In the genomic region with DNA sequence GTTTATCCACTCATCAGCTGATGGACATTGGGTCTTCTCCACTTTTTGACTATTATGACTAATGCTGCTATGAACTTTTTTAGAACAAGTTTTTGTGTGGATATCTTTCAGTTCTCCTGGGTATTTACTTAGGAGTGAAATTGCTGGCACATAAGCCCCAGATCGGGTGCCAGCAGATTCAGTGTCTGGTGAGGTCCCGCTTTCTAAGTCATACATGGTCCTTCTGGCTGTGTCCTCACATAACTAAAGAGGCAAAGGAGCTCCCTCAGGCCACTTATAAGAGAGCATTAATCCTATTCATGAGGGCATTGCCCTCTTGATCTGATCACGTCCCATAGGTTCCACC, we compare ENCODE assay signal across 8 cellular contexts. TPM values are rescaled to one million over a fixed set of nuclear protein-coding genes. Genes with fewer than 3 reads are reported as not detected.
A peak's percentile ranks its signal among the peaks of the same experiment; 100 is the strongest.
DNase-seq lines count a peak whose midpoint lies in the region; ATAC-seq and TF ChIP-seq lines count a peak whose summit lies in the region.

No MANE protein-coding gene starts in this region.

- TF ChIP-seq EP300 in SK-N-SH (IDR thresholded peaks at IDR 0.05; ENCODE audit: borderline replicate concordance in 1 of 2, low read depth in 1 of 2, low read length in 1 of 2), result no peak

- H3K36me3 ChIP-seq in SK-N-SH (replicated peaks in 1 of 2; ENCODE audit: control insufficient read depth in 1 of 2, insufficient read depth in 2 of 2, low read length in 1 of 2) (peaks cover 24 to 29% of the 10 kb centered on the region in 2 experiments), iPS-15b (ENCODE audit: control insufficient read depth, insufficient read depth, low read length) (peaks cover 3% of the 10 kb centered on the region)

- no peaks in the 10 kb centered on the region for H3K9me2 ChIP-seq in SK-N-SH

- H3K4me3 Mint-ChIP-seq in WTC11, result peak overlapping the region; percentile 99

- peak overlapping the region; percentile 91 for H3K4me2 ChIP-seq in SK-N-SH

- peak overlapping the region; percentile 98 for H3K27ac Mint-ChIP-seq in WTC11

- no peaks in the 10 kb centered on the region for H4K20me1 ChIP-seq in SK-N-SH (ENCODE audit: insufficient read depth)

- no peak for DNase-seq in SK-N-SH
- DNase-seq in WTC11 (ENCODE audit: low spot score), result no peak
- DNase-seq in superior temporal gyrus (ENCODE audit: extremely low spot score), result peak; percentile 8
- DNase-seq in RWPE1 (ENCODE audit: low spot score), result no peak
- DNase-seq in NCI-H2196 treated with DMSO at 0.1 percent for 48 hours (lab: John Stamatoyannopoulos, UW; ENCODE audit: unreplicated experiment), result no peak

- H3K27me3 Mint-ChIP-seq in WTC11 (ENCODE audit: low read depth), result peaks cover 12% of the 10 kb centered on the region; the same call in 1 of the 2 replicates

- H3K36me3 Mint-ChIP-seq in WTC11, result peaks cover 25% of the 10 kb centered on the region

- POLR2A ChIA-PET in SK-N-SH (lab: Yijun Ruan, JAX), result interaction anchor here (0.8 to 2.0 kb wide), 7 partner anchors 10 to 139 kb away, joined by 3 to 15 read pairs (median 5); partner anchors contain the start of genes ZNF223, ZNF225 and ZNF227
- POLR2A ChIA-PET in WTC11 (lab: Charles Lee), result interaction anchor here (0.9 to 1.3 kb wide), 2 partner anchors 51 to 52 kb away, joined by 5 to 8 read pairs; partner anchors contain the start of gene ZNF225
- POLR2A ChIA-PET in RWPE1 (lab: Yijun Ruan, JAX; ENCODE audit: low non-redundant PET), result interaction anchor here (0.5 to 0.8 kb wide), 2 partner anchors 11 to 179 kb away, joined by 3 read pairs; no protein-coding TSS in a partner anchor

- ATAC-seq in SK-N-SH treated with all-trans-retinoic acid at 6 μM for 48 hours, result no peak; the same call in 2 of the 3 replicates
- no peak for ATAC-seq in WTC11
- no peak for ATAC-seq in HG03354 (IDR thresholded peaks at IDR 0.05; ENCODE audit: poor library complexity, severe bottlenecking, unreplicated experiment)

- H3K4me1 ChIP-seq in SK-N-SH (ENCODE audit: control insufficient read depth in 1 of 2, insufficient read depth in 2 of 2, low read depth in 1 of 2, low read length in 1 of 2) (peaks cover 0 to 7% of the 10 kb centered on the region in 2 experiments; a peak in 2 of 4 replicates), iPS-15b (ENCODE audit: control insufficient read depth, insufficient read depth, low read length) (no peaks in the 10 kb centered on the region)

- H3K9ac ChIP-seq in SK-N-SH (no peak overlapping the region), iPS-15b (ENCODE audit: low read depth, low read length) (no peak overlapping the region)

- peaks cover 9% of the 10 kb centered on the region for H3K9me3 Mint-ChIP-seq in WTC11

- CTCF ChIA-PET in SK-N-SH (lab: Yijun Ruan, JAX) (interaction anchor here (0.8 to 1.0 kb wide), 2 partner anchors 52 to 84 kb away, joined by 3 read pairs; no protein-coding TSS in a partner anchor), WTC11 (lab: Charles Lee) (interaction anchor here (0.8 to 1.2 kb wide), 4 partner anchors 24 to 336 kb away, joined by 3 to 6 read pairs (median 4); partner anchors contain the start of genes ZNF180 and ZNF227), RWPE1 (lab: Yijun Ruan, JAX) (no interaction called here)

- no peaks in the 10 kb centered on the region; the same call in 1 of the 2 replicates for H3K9me3 ChIP-seq in SK-N-SH
- no peaks in the 10 kb centered on the region for H3K9me3 ChIP-seq in iPS-15b (ENCODE audit: control insufficient read depth, insufficient read depth, low read length)

- H3K4me1 Mint-ChIP-seq in WTC11, result peaks cover 7% of the 10 kb centered on the region

- peaks cover 12% of the 10 kb centered on the region for H3F3A ChIP-seq in SK-N-SH (replicated peaks; ENCODE audit: insufficient read depth)

- H3K27me3 ChIP-seq in SK-N-SH (ENCODE audit: insufficient read depth) (no peaks in the 10 kb centered on the region), iPS-15b (ENCODE audit: control insufficient read depth, insufficient read depth, low read length) (no peaks in the 10 kb centered on the region)

- no peak for TF ChIP-seq RAD21 in SK-N-SH (IDR thresholded peaks at IDR 0.05; ENCODE audit: low read length)

- peak overlapping the region; percentile 96 for H2AFZ ChIP-seq in SK-N-SH (ENCODE audit: low read depth)

- H3K27ac ChIP-seq in SK-N-SH (ENCODE audit: low read depth in 2 of 2, low read length in 1 of 2) (peak overlapping the region; percentile 79 to 85; a peak in 3 of 4 replicates), RWPE1 (no peak overlapping the region)

- H3K4me3 ChIP-seq in SK-N-SH (ENCODE audit: low read depth in 2 of 2, low read length in 1 of 2) (peak overlapping the region; percentile 73 to 98), iPS-15b (ENCODE audit: low read depth, low read length) (peak overlapping the region; percentile 85)

- H3K79me2 ChIP-seq in SK-N-SH (ENCODE audit: insufficient read depth), result peaks cover 41% of the 10 kb centered on the region

- TF ChIP-seq CTCF in SK-N-SH (IDR thresholded peaks at IDR 0.05), result no peak
- no peak for TF ChIP-seq CTCF in WTC11 (IDR thresholded peaks at IDR 0.05)
- no peak for TF ChIP-seq CTCF in RWPE1 (conservative IDR thresholded peaks at IDR 0.05; ENCODE audit: low read depth)

- 18% methylated on average over 3 of the region's 3 CpGs for WGBS in SK-N-SH (ENCODE audit: low lambda C conversion rate)

TF ChIP-seq in SK-N-SH, 30 proteins besides CTCF, POLR2A, EP300 and RAD21 (continues in another document):
- no peak for TF ChIP-seq JUND (IDR thresholded peaks at IDR 0.05)
- TF ChIP-seq USF2 (IDR thresholded peaks at IDR 0.05; ENCODE audit: borderline replicate concordance, low read depth, low read length), result no peak
- TF ChIP-seq RCOR1 (IDR thresholded peaks at IDR 0.05; ENCODE audit: low read length), result no peak
- no peak for TF ChIP-seq TCF12 (IDR thresholded peaks at IDR 0.05)
- no peak for TF ChIP-seq EZH2phosphoT487 (IDR thresholded peaks at IDR 0.05; ENCODE audit: borderline replicate concordance, low read depth)
- no peak for TF ChIP-seq FOSL2 (IDR thresholded peaks at IDR 0.05; ENCODE audit: borderline replicate concordance, low read depth)
- TF ChIP-seq SIN3A (IDR thresholded peaks at IDR 0.05; ENCODE audit: borderline replicate concordance, low read depth, low read length), result no peak

TF ChIP-seq in SK-N-SH treated with all-trans-retinoic acid at 6 μM for 48 hours, 23 proteins besides CTCF, POLR2A, EP300 and RAD21 (continues in another document):
- no peak for TF ChIP-seq SNAI2 (CRISPR knock-in tag; IDR thresholded peaks at IDR 0.05)
- TF ChIP-seq BACH2 (CRISPR knock-in tag; IDR thresholded peaks at IDR 0.05; ENCODE audit: borderline replicate concordance), result no peak
- TF ChIP-seq ZFP30 (CRISPR knock-in tag; IDR thresholded peaks at IDR 0.05), result no peak
- no peak for TF ChIP-seq CSDC2 (CRISPR knock-in tag; IDR thresholded peaks at IDR 0.05)
- no peak for TF ChIP-seq PPARA (CRISPR knock-in tag; IDR thresholded peaks at IDR 0.05; ENCODE audit: borderline replicate concordance)
- TF ChIP-seq, protein P1, sequence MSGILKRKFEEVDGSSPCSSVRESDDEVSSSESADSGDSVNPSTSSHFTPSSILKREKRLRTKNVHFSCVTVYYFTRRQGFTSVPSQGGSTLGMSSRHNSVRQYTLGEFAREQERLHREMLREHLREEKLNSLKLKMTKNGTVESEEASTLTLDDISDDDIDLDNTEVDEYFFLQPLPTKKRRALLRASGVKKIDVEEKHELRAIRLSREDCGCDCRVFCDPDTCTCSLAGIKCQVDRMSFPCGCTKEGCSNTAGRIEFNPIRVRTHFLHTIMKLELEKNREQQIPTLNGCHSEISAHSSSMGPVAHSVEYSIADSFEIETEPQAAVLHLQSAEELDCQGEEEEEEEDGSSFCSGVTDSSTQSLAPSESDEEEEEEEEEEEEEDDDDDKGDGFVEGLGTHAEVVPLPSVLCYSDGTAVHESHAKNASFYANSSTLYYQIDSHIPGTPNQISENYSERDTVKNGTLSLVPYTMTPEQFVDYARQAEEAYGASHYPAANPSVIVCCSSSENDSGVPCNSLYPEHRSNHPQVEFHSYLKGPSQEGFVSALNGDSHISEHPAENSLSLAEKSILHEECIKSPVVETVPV (CRISPR knock-in tag; IDR thresholded peaks at IDR 0.05), result no peak

TF ChIP-seq in WTC11, 78 proteins besides CTCF, POLR2A, EP300 and RAD21 (continues in another document):
- TF ChIP-seq NFYB (CRISPR knock-in tag; conservative IDR thresholded peaks at IDR 0.05; ENCODE audit: low read depth), result no peak
- no peak for TF ChIP-seq FOXJ3 (CRISPR knock-in tag; IDR thresholded peaks at IDR 0.05; ENCODE audit: borderline replicate concordance)
- no peak for TF ChIP-seq STAT6 (CRISPR knock-in tag; conservative IDR thresholded peaks at IDR 0.05; ENCODE audit: low read depth)

RNA-seq across cellular contexts. Expression of gene ZNF226, which starts 0.6 kb away (rescaled TPM):
- 28.8 and 48.3 TPM in 2 replicates for polyA plus RNA-seq in SK-N-SH (2012; rRNA removed)
- polyA plus RNA-seq in SK-N-SH (2012; cell fraction: cytosol; rRNA removed), result 40.5 and 54.1 TPM in 2 replicates
- polyA plus RNA-seq in SK-N-SH (2012; cell fraction: nucleus; rRNA removed), result 34.0 and 56.5 TPM in 2 replicates
- total RNA-seq in WTC11 (2021), result 14.5 to 18.5 TPM (median 18.0 TPM) in 3 replicates

RNA-seq across cellular contexts. Expression of gene ZNF234, which starts 22.9 kb away (rescaled TPM):
- polyA plus RNA-seq in SK-N-SH (2012; rRNA removed), result 3.1 and 6.0 TPM in 2 replicates
- polyA plus RNA-seq in SK-N-SH (2012; cell fraction: cytosol; rRNA removed), result 2.6 and 2.7 TPM in 2 replicates
- 14.7 and 23.0 TPM in 2 replicates for polyA plus RNA-seq in SK-N-SH (2012; cell fraction: nucleus; rRNA removed)
- 7.0 to 7.5 TPM (median 7.5 TPM) in 3 replicates for total RNA-seq in WTC11 (2021)

RNA-seq across cellular contexts. Expression of gene ZNF227, which starts 48.0 kb away (rescaled TPM):
- polyA plus RNA-seq in SK-N-SH (2012; rRNA removed), result 8.3 and 9.1 TPM in 2 replicates
- polyA plus RNA-seq in SK-N-SH (2012; cell fraction: cytosol; rRNA removed), result 10.0 and 10.4 TPM in 2 replicates
- polyA plus RNA-seq in SK-N-SH (2012; cell fraction: nucleus; rRNA removed), result 5.9 and 10.8 TPM in 2 replicates
- 17.8 to 18.7 TPM (median 18.5 TPM) in 3 replicates for total RNA-seq in WTC11 (2021)

RNA-seq across cellular contexts. Expression of gene ZNF225, which starts 51.1 kb away (rescaled TPM):
- polyA plus RNA-seq in SK-N-SH (2012; rRNA removed), result 1.2 and 1.3 TPM in 2 replicates
- polyA plus RNA-seq in SK-N-SH (2012; cell fraction: cytosol; rRNA removed), result 1.5 and 1.6 TPM in 2 replicates
- polyA plus RNA-seq in SK-N-SH (2012; cell fraction: nucleus; rRNA removed), result 1.6 and 4.1 TPM in 2 replicates
- 3.9 to 5.1 TPM (median 4.4 TPM) in 3 replicates for total RNA-seq in WTC11 (2021)
